8 cellular contexts compared by ENCODE assay signal in genomic region chr16:1492923-1493745, GRCh38. TPM values are rescaled to one million over a fixed set of nuclear protein-coding genes. Genes with fewer than 3 reads are reported as not detected.
A peak's percentile ranks its signal among the peaks of the same experiment; 100 is the strongest.
DNase-seq lines count a peak whose midpoint lies in the region; ATAC-seq and TF ChIP-seq lines count a peak whose summit lies in the region.

TSS of gene TELO2 (plus strand) at chr16:1493360. CDS start at chr16:1494282, 922 bp downstream.

- peak within 1 kb of the TSS; percentile 94 for H3K4me3 Mint-ChIP-seq in activated CD4-positive, alpha-beta memory T cell treated with anti-CD3 and anti-CD28 coated beads, Interleukin-2, amount 10 ng/mL, durations not matched to agents 7 days and 5 days

- TF ChIP-seq POLR2A in right lobe of liver (IDR thresholded peaks at IDR 0.05): no peak

- no peaks in the 10 kb centered on the region for H3K9me3 ChIP-seq in right lobe of liver

- H3K4me1 Mint-ChIP-seq in activated CD4-positive, alpha-beta memory T cell treated with anti-CD3 and anti-CD28 coated beads, Interleukin-2, amount 10 ng/mL, durations not matched to agents 7 days and 5 days: peaks cover 20% of the 10 kb centered on the region

- H3K9me3 Mint-ChIP-seq in activated CD4-positive, alpha-beta memory T cell treated with anti-CD3 and anti-CD28 coated beads, Interleukin-2, amount 10 ng/mL, durations not matched to agents 7 days and 5 days: no peaks in the 10 kb centered on the region

- H3K27ac ChIP-seq in dorsolateral prefrontal cortex (peak within 1 kb of the TSS in 57 of 59 donors; percentile 1 to 96 (median 86)), right lobe of liver (peak within 1 kb of the TSS; percentile 49 to 90 (median 73))

- peaks cover 7% of the 10 kb centered on the region for H3K36me3 Mint-ChIP-seq in activated CD4-positive, alpha-beta memory T cell treated with anti-CD3 and anti-CD28 coated beads, Interleukin-2, amount 10 ng/mL, durations not matched to agents 7 days and 5 days (ENCODE audit: low read depth)

- intact Hi-C loops in dorsolateral prefrontal cortex (cut with DNase I): loop anchor here in 1 of 2 donors (1.0 to 5.0 kb wide), 3 partner anchors 18 to 279 kb away; partner anchors contain the start of genes CLCN7, CRAMP1, EME2 and IFT140
- intact Hi-C loops in right lobe of liver (cut with DNase I): no loop called here

- 2% methylated on average over 55 of the region's 89 CpGs for WGBS in right lobe of liver (ENCODE audit: insufficient coverage, low coverage, low lambda C conversion rate, missing lambda C conversion rate)

- CTCF ChIA-PET in activated CD4-positive, alpha-beta memory T cell treated with anti-CD3 and anti-CD28 coated beads, Interleukin-2, amount 10 ng/mL, durations not matched to agents 7 days and 5 days (lab: Charles Lee): interaction anchor here (1.6 kb wide), 1 partner anchor 213 kb away, joined by 4 read pairs; the partner anchor contains the start of gene MAPK8IP3

- peaks cover 0 to 14% (median 5%) of the 10 kb centered on the region in 4 donors for H3K4me1 ChIP-seq in right lobe of liver

- no peaks in the 10 kb centered on the region for H3K27me3 Mint-ChIP-seq in activated CD4-positive, alpha-beta memory T cell treated with anti-CD3 and anti-CD28 coated beads, Interleukin-2, amount 10 ng/mL, durations not matched to agents 7 days and 5 days

- POLR2A ChIA-PET in activated CD4-positive, alpha-beta memory T cell treated with anti-CD3 and anti-CD28 coated beads, Interleukin-2, amount 10 ng/mL, durations not matched to agents 7 days and 5 days (lab: Charles Lee): interaction anchor here (0.9 to 2.5 kb wide), 12 partner anchors 9 to 213 kb away, joined by 3 to 22 read pairs (median 4); partner anchors contain the start of genes CRAMP1, IFT140, JPT2 and MAPK8IP3

- DNase-seq in NCI-H524 (lab: John Stamatoyannopoulos, UW) (peak; percentile 50 to 77), NCI-H524 treated with DMSO at 0.1 percent for 48 hours (lab: John Stamatoyannopoulos, UW) (no peak), NCI-H748 (lab: John Stamatoyannopoulos, UW; ENCODE audit: unreplicated experiment) (peak; percentile 74), dorsolateral prefrontal cortex (peak; percentile 61 to 87 (median 74)), right lobe of liver (peak; percentile 85 to 88 (median 87))
- DNase-seq in activated CD4-positive, alpha-beta memory T cell treated with anti-CD3 and anti-CD28 coated beads, Interleukin-2, amount 10 ng/mL, durations not matched to agents 7 days and 5 days: peak; percentile 89
- DNase-seq in stimulated activated CD4-positive, alpha-beta T cell treated with anti-CD3 and anti-CD28 coated beads, Interleukin-4, amount 100 ng/mL, for 1 hour: peak; percentile 87

- H3K36me3 ChIP-seq in right lobe of liver: peaks cover 0 to 13% (median 0%) of the 10 kb centered on the region in 4 donors

- peak; percentile 53 for ATAC-seq in HG03135 (IDR thresholded peaks at IDR 0.05; ENCODE audit: unreplicated experiment)
- ATAC-seq in right lobe of liver: peak; percentile 91 to 98 (median 94)

- H3K4me3 ChIP-seq in dorsolateral prefrontal cortex (peak within 1 kb of the TSS; percentile 58 to 95 (median 81)), right lobe of liver (peak within 1 kb of the TSS; percentile 67 to 82 (median 72))

- TF ChIP-seq CTCF in dorsolateral prefrontal cortex (IDR thresholded peaks at IDR 0.05 in 54 of 56, conservative IDR thresholded peaks at IDR 0.05 in 2 of 56; ENCODE audit: low read depth in 1 of 56, partially characterized antibody in 56 of 56) (peak in 10 of 56 donors; percentile 4 to 38 (median 21)), right lobe of liver (IDR thresholded peaks at IDR 0.05) (no peak)

- H3K27ac Mint-ChIP-seq in activated CD4-positive, alpha-beta memory T cell treated with anti-CD3 and anti-CD28 coated beads, Interleukin-2, amount 10 ng/mL, durations not matched to agents 7 days and 5 days: peak within 1 kb of the TSS; percentile 94

- no peaks in the 10 kb centered on the region for H3K27me3 ChIP-seq in dorsolateral prefrontal cortex
- no peaks in the 10 kb centered on the region for H3K27me3 ChIP-seq in right lobe of liver

RNA-seq across cellular contexts. Expression of gene TELO2, which starts in this region (rescaled TPM):
- 10 to 100 TPM; 49.4 to 51.9 TPM for total RNA-seq in activated CD4-positive, alpha-beta memory T cell treated with anti-CD3 and anti-CD28 coated beads, Interleukin-2, amount 10 ng/mL, durations not matched to agents 7 days and 5 days
- total RNA-seq in dorsolateral prefrontal cortex: 10 to 100 TPM; 21.6 to 46.8 (median 31.5) TPM
- total RNA-seq in right lobe of liver: 10 to 100 TPM in 5 of 6 experiments, 1 to 10 TPM in 1; 9.5 to 31.0 (median 20.8) TPM
